In the genomic region with DNA sequence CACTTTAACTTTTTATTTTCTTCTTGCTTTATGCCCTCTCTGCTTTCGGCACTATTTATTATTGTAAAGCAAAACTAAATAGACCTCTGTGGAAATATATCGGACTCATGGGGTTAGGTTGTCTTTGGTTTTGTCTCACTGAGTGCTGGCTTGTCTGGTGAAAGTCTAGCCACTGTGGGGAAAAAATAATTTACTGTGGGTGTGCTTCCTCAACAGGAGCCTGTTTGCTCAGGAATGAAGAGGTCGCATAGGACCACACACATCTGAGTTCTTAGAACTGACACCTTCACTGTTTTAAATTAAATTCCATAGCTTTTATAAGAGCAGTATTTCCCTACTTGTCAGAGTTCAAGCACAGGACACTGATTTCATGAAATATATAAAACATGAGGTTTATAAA, we compare ENCODE assay signal across 12 cellular contexts.
DNase-seq lines count a peak whose midpoint lies in the region; TF ChIP-seq lines count a peak whose summit lies in the region.
"Had no signal": no experiment of that assay in that cellular context is flagged by ENCODE, and none has a peak within 500 bp of the region (broad histone marks: within the 10 kb centered on the region; RNA-seq: fewer than 3 reads in every experiment).

No MANE protein-coding gene starts in this region.

- H3K4me3 Mint-ChIP-seq in nephron progenitor cell: no peak overlapping the region
- H3K4me3 Mint-ChIP-seq: B cell; CD8-positive, alpha-beta memory T cell had no signal

- H3K27ac ChIP-seq in VCaP (peak overlapping the region; percentile 93), prostate gland (peak overlapping the region; percentile 68 to 81), RWPE1 (no peak overlapping the region)
- H3K27ac ChIP-seq: GM23248 had no signal

- POLR2A ChIA-PET in RWPE1 (lab: Yijun Ruan, JAX; ENCODE audit: low non-redundant PET): no interaction called here

- H3K27me3 Mint-ChIP-seq in nephron progenitor cell (ENCODE audit: low read depth, poor library complexity): no peaks in the 10 kb centered on the region
- H3K27me3 Mint-ChIP-seq: B cell had no signal

- H3K4me3 ChIP-seq in choroid plexus epithelial cell (ENCODE audit: low read depth, low read length): no peak overlapping the region
- no peak overlapping the region for H3K4me3 ChIP-seq in prostate gland
- H3K4me3 ChIP-seq: GM23248 had no signal

- intact Hi-C loops in prostate gland (cut with DNase I): no loop called here

- H3K27ac Mint-ChIP-seq in nephron progenitor cell: peak overlapping the region; percentile 91
- H3K27ac Mint-ChIP-seq: B cell; CD8-positive, alpha-beta memory T cell had no signal

- DNase-seq in choroid plexus epithelial cell (ENCODE audit: low read depth) (peak; percentile 27), nephron progenitor cell (no peak), prostate gland (ENCODE audit: low spot score) (no peak), DMS153 (lab: John Stamatoyannopoulos, UW) (no peak), RWPE1 (ENCODE audit: low spot score) (no peak), putamen (ENCODE audit: low spot score) (no peak)
- no peak for DNase-seq in stimulated activated CD4-positive, alpha-beta T cell treated with anti-CD3 and anti-CD28 coated beads, Interleukin-2, amount 100 ng/mL, for 24 hours
- DNase-seq: C1 segment of cervical spinal cord; CD8-positive, alpha-beta memory T cell had no signal

- no peaks in the 10 kb centered on the region for H3K9me3 ChIP-seq in prostate gland

- peaks cover 5% of the 10 kb centered on the region for H3K4me1 ChIP-seq in prostate gland (replicated peaks)

- no peaks in the 10 kb centered on the region for H3K9me3 Mint-ChIP-seq in nephron progenitor cell
- H3K9me3 Mint-ChIP-seq: CD8-positive, alpha-beta memory T cell had no signal

- TF ChIP-seq POLR2A in prostate gland (IDR thresholded peaks at IDR 0.05): no peak

- H3K36me3 Mint-ChIP-seq in nephron progenitor cell (ENCODE audit: low read depth): peaks cover 72% of the 10 kb centered on the region

- no peaks in the 10 kb centered on the region for H3K36me3 ChIP-seq in prostate gland

- H3K4me1 Mint-ChIP-seq in nephron progenitor cell: peaks cover 21% of the 10 kb centered on the region
- H3K4me1 Mint-ChIP-seq: B cell; CD8-positive, alpha-beta memory T cell had no signal

- CTCF ChIA-PET in RWPE1 (lab: Yijun Ruan, JAX): no interaction called here

- H3K27me3 ChIP-seq in prostate gland (replicated peaks; ENCODE audit: insufficient read depth): no peaks in the 10 kb centered on the region

- TF ChIP-seq CTCF in VCaP (conservative IDR thresholded peaks at IDR 0.05) (no peak), choroid plexus epithelial cell (conservative IDR thresholded peaks at IDR 0.05; ENCODE audit: low read depth, low read length) (no peak), nephron progenitor cell (IDR thresholded peaks at IDR 0.05) (no peak), prostate gland (IDR thresholded peaks at IDR 0.05) (no peak), RWPE1 (conservative IDR thresholded peaks at IDR 0.05; ENCODE audit: low read depth) (no peak)

- WGBS in prostate gland: 81% methylated on average over 3 of the region's 3 CpGs
